Comparison of ENCODE assay signal across 13 cellular contexts in the genomic region with DNA sequence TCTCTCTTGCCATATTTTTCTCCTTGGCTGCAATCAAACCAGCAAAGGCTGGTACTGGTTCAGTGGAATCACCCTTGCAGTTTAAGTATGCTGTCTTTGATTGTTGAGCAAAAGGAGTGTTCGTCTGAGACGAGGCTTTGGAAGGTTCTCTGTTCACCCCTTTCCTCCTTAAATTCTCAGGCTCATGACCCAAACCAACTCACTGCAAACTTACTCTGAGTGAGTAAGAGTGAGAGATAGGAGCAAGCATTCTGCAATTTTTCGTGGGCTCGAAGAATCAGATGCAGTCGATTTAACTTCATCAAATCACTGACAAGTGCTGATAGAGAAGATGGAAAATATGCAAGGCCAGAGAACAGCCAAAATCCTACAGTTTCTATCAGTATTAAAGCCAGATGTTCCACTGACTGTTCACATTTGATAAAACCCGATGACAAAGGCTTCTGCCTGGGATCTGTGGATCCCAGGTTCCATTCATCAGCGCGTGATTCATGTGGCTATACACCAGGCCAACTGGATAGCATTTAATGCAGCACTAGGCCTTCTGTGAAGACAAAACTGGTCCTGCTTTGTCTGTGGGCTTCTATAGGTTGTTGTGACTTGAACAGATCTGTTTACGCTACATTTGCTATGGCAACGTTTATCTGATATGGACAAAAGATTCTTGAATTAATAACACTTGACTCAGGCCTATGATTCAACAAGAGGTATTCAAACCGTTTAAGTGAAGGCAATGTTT.
DNase-seq lines count a peak whose midpoint lies in the region; ATAC-seq and TF ChIP-seq lines count a peak whose summit lies in the region.
"Had no signal": no experiment of that assay in that cellular context is flagged by ENCODE, and none has a peak within 500 bp of the region (broad histone marks: within the 10 kb centered on the region; RNA-seq: fewer than 3 reads in every experiment).

No MANE protein-coding gene starts in this region.

- H3K79me2 ChIP-seq in hepatocyte (no peaks in the 10 kb centered on the region), osteoblast (ENCODE audit: insufficient read depth, low read length) (no peaks in the 10 kb centered on the region)

- H3K27ac Mint-ChIP-seq in endodermal cell: no peak overlapping the region
- H3K27ac Mint-ChIP-seq: activated CD4-positive, alpha-beta T cell treated with anti-CD3 and anti-CD28 coated beads, Interleukin-2, amount 10 ng/mL, durations not matched to agents 24 days and 14 days; naive thymus-derived CD8-positive, alpha-beta T cell had no signal

- WGBS in hepatocyte (ENCODE audit: low lambda C conversion rate, missing lambda C conversion rate): 61% methylated on average over 11 of the region's 11 CpGs
- 93 to 95% methylated on average over 9 to 10 of the region's 11 CpGs for WGBS in endodermal cell (ENCODE audit: insufficient coverage in 1 of 2, insufficient read length in 1 of 2), 2 experiments

- H4K20me1 ChIP-seq in hepatocyte (ENCODE audit: insufficient read depth, poor library complexity, severe bottlenecking) (no peaks in the 10 kb centered on the region), osteoblast (ENCODE audit: insufficient read depth, low read length) (no peaks in the 10 kb centered on the region)

- TF ChIP-seq CTCF in hepatocyte (IDR thresholded peaks at IDR 0.05; ENCODE audit: poor library complexity) (no peak), osteoblast (IDR thresholded peaks at IDR 0.05; ENCODE audit: extremely low read depth, low read depth, low read length) (no peak), endodermal cell (conservative IDR thresholded peaks at IDR 0.05) (no peak)

- no peak overlapping the region for H3K4me3 ChIP-seq in hepatocyte
- H3K4me3 ChIP-seq in osteoblast (ENCODE audit: insufficient read depth, low read length): no peak overlapping the region
- H3K4me3 ChIP-seq in endodermal cell (ENCODE audit: low read length): no peak overlapping the region

- H3K9me3 Mint-ChIP-seq in endodermal cell: no peaks in the 10 kb centered on the region
- H3K9me3 Mint-ChIP-seq: activated CD4-positive, alpha-beta T cell treated with anti-CD3 and anti-CD28 coated beads, Interleukin-2, amount 10 ng/mL, durations not matched to agents 24 days and 14 days had no signal

- H3K9ac ChIP-seq in endodermal cell (ENCODE audit: extremely low read depth, low read length, poor library complexity, severe bottlenecking): no peak overlapping the region

- no peak for ATAC-seq in HG03439 (IDR thresholded peaks at IDR 0.05; ENCODE audit: unreplicated experiment)
- ATAC-seq: naive thymus-derived CD8-positive, alpha-beta T cell had no signal

- H2AFZ ChIP-seq in hepatocyte (peak overlapping the region; percentile 6), osteoblast (ENCODE audit: low read length) (no peak overlapping the region)

- H3K9me2 ChIP-seq in hepatocyte (replicated peaks; ENCODE audit: insufficient read depth): no peaks in the 10 kb centered on the region

- H3K36me3 ChIP-seq in hepatocyte (replicated peaks; ENCODE audit: insufficient read depth, low read depth): no peaks in the 10 kb centered on the region
- H3K36me3 ChIP-seq in osteoblast (ENCODE audit: insufficient read depth, low read length): no peaks in the 10 kb centered on the region
- H3K36me3 ChIP-seq in endodermal cell (ENCODE audit: control insufficient read depth, insufficient read depth, low read length): no peaks in the 10 kb centered on the region

- H3K36me3 Mint-ChIP-seq in endodermal cell (ENCODE audit: low read depth): no peaks in the 10 kb centered on the region
- H3K36me3 Mint-ChIP-seq: naive thymus-derived CD8-positive, alpha-beta T cell had no signal

- H3K4me1 ChIP-seq in hepatocyte (ENCODE audit: insufficient read depth): no peaks in the 10 kb centered on the region
- H3K4me1 ChIP-seq in osteoblast (ENCODE audit: insufficient read depth, low read length): no peaks in the 10 kb centered on the region
- H3K4me1 ChIP-seq in endodermal cell (ENCODE audit: control insufficient read depth, insufficient read depth, low read length): no peaks in the 10 kb centered on the region

- no peaks in the 10 kb centered on the region for H3K27me3 Mint-ChIP-seq in endodermal cell (ENCODE audit: insufficient read depth)
- H3K27me3 Mint-ChIP-seq: activated CD4-positive, alpha-beta T cell treated with anti-CD3 and anti-CD28 coated beads, Interleukin-2, amount 10 ng/mL, durations not matched to agents 24 days and 14 days; naive thymus-derived CD8-positive, alpha-beta T cell had no signal

- H3K4me3 Mint-ChIP-seq in endodermal cell: no peak overlapping the region
- H3K4me3 Mint-ChIP-seq: activated CD4-positive, alpha-beta T cell treated with anti-CD3 and anti-CD28 coated beads, Interleukin-2, amount 10 ng/mL, durations not matched to agents 24 days and 14 days; naive thymus-derived CD8-positive, alpha-beta T cell had no signal

- DNase-seq in ELR (ENCODE audit: low read depth) (peak; percentile 12), NCI-H146 (lab: John Stamatoyannopoulos, UW) (peak; percentile 14), amniotic stem cell (lab: John Stamatoyannopoulos, UW) (peak; percentile 29), hepatocyte (ENCODE audit: low spot score) (no peak), osteoblast (ENCODE audit: insufficient read length, low spot score, missing footprints) (no peak), endodermal cell (no peak), glomerular visceral epithelial cell (ENCODE audit: extremely low spot score) (no peak)
- DNase-seq: activated CD4-positive, alpha-beta T cell treated with anti-CD3 and anti-CD28 coated beads, Interleukin-2, amount 10 ng/mL, durations not matched to agents 24 days and 14 days; activated gamma-delta T cell; C1 segment of cervical spinal cord; cerebellar nuclear complex; naive thymus-derived CD8-positive, alpha-beta T cell had no signal

- H3K4me2 ChIP-seq in hepatocyte: no peak overlapping the region
- no peak overlapping the region for H3K4me2 ChIP-seq in osteoblast (ENCODE audit: insufficient read depth, low read length)

- peaks cover 2% of the 10 kb centered on the region for H3K4me1 Mint-ChIP-seq in endodermal cell
- H3K4me1 Mint-ChIP-seq: activated CD4-positive, alpha-beta T cell treated with anti-CD3 and anti-CD28 coated beads, Interleukin-2, amount 10 ng/mL, durations not matched to agents 24 days and 14 days; naive thymus-derived CD8-positive, alpha-beta T cell had no signal

- no peaks in the 10 kb centered on the region for H3K27me3 ChIP-seq in hepatocyte
- H3K27me3 ChIP-seq in osteoblast (ENCODE audit: insufficient read depth, low read length): no peaks in the 10 kb centered on the region
- no peaks in the 10 kb centered on the region for H3K27me3 ChIP-seq in endodermal cell (ENCODE audit: control insufficient read depth, insufficient read depth, low read length, poor library complexity, severe bottlenecking)

- H3K27ac ChIP-seq in hepatocyte (peak overlapping the region; percentile 18), osteoblast (ENCODE audit: low read depth, low read length) (no peak overlapping the region), endodermal cell (ENCODE audit: low read depth, low read length) (no peak overlapping the region)

- no peaks in the 10 kb centered on the region for H3K9me3 ChIP-seq in hepatocyte (ENCODE audit: low read depth)
- no peaks in the 10 kb centered on the region for H3K9me3 ChIP-seq in osteoblast (ENCODE audit: low read depth, low read length)
- H3K9me3 ChIP-seq in endodermal cell (ENCODE audit: control insufficient read depth, low read length): no peaks in the 10 kb centered on the region

Comparison
In these comparisons a context has a peak if more than half of its experiments do, and no peak if none do; other contexts are left out.
1. DNase-seq: peak in ELR (single experiment), NCI-H146 (single experiment) and amniotic stem cell (single experiment); none in hepatocyte (single experiment), osteoblast (single experiment), endodermal cell (single experiment) and glomerular visceral epithelial cell (single experiment).